ENCODE assay signal across 31 cellular contexts in the genomic region with DNA sequence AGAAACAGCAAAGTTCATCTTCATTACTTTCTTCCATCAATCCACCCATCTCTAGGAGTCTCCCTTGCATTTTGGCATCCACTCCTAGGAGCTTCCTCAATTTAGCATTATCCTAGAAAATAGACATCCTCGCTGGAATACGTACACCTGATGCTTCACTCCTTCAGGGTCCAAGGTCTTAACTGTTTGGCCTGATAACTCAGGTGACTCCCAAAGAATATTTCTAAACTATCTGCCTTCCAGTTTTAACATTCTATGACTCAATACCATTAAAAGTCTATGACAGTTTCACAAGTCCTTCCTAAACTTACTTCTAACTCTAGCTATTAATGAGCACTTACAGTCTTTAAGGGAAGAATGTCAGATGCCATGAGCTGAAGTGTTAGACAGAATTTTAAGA.
"Had no signal": no experiment of that assay in that cellular context is flagged by ENCODE, and none has a peak within 500 bp of the region (broad histone marks: within the 10 kb centered on the region; RNA-seq: fewer than 3 reads in every experiment).

No MANE protein-coding gene starts in this region.

- H3K9me3 ChIP-seq: adrenal gland, body of pancreas, breast epithelium had no signal

- H3K4me1 ChIP-seq: adrenal gland, body of pancreas, breast epithelium had no signal

- ATAC-seq: activated CD8-positive, alpha-beta T cell treated with anti-CD3 and anti-CD28 coated beads for 36 hours; activated naive CD4-positive, alpha-beta T cell treated with anti-CD3 and anti-CD28 coated beads, Interleukin-2, amount 50 U/mL, for 72 hours; activated T-cell treated with anti-CD3 and anti-CD28 coated beads, Interleukin-2, amount 50 U/mL, for 4 hours; activated T-cell treated with anti-CD3 and anti-CD28 coated beads, Interleukin-2, amount 50 U/mL, for 72 hours; body of pancreas had no signal

- DNase-seq: activated B cell treated with CpG ODN at 0.5 μM for 24 hours; activated CD4-positive, alpha-beta memory T cell treated with anti-CD3 and anti-CD28 coated beads for 36 hours; activated CD4-positive, alpha-beta T cell treated with anti-CD3 and anti-CD28 coated beads for 4 hours; activated CD4-positive, alpha-beta T cell treated with anti-CD3 and anti-CD28 coated beads, Interleukin-2, amount 10 ng/mL, durations not matched to agents 24 days and 14 days; activated CD4-positive, alpha-beta T cell treated with anti-CD3 and anti-CD28 coated beads, Interleukin-2, amount 50 U/mL, for 1 hour; activated CD4-positive, alpha-beta T cell treated with anti-CD3 and anti-CD28 coated beads, Interleukin-2, amount 50 U/mL, for 4 hours; activated CD4-positive, CD25-positive, alpha-beta regulatory T cell treated with anti-CD3 and anti-CD28 coated beads, Interleukin-2, amount 50 U/mL, for 72 hours; activated CD8-positive, alpha-beta memory T cell treated with anti-CD3 and anti-CD28 coated beads, Interleukin-2, amount 50 U/mL, for 4 hours; activated CD8-positive, alpha-beta T cell treated with anti-CD3 and anti-CD28 coated beads for 36 hours; activated effector memory CD4-positive, alpha-beta T cell treated with anti-CD3 and anti-CD28 coated beads, Interleukin-2, amount 50 U/mL, for 16 hours; activated gamma-delta T cell treated with Interleukin-2 at 50 U/mL for 16 hours; activated naive CD4-positive, alpha-beta T cell; activated naive CD4-positive, alpha-beta T cell treated with anti-CD3 and anti-CD28 coated beads for 36 hours; activated naive CD4-positive, alpha-beta T cell treated with anti-CD3 and anti-CD28 coated beads, Interleukin-2, amount 50 U/mL, for 16 hours; activated naive CD8-positive, alpha-beta T cell treated with anti-CD3 and anti-CD28 coated beads for 36 hours; activated T-cell treated with anti-CD3 and anti-CD28 coated beads for 4 hours; activated T-cell treated with anti-CD3 and anti-CD28 coated beads, Interleukin-2, amount 50 U/mL, for 1 hour; activated T-cell treated with anti-CD3 and anti-CD28 coated beads, Interleukin-2, amount 50 U/mL, for 4 hours; activated T-cell treated with anti-CD3 and anti-CD28 coated beads, Interleukin-2, amount 50 U/mL, for 72 hours; adrenal gland; amniotic stem cell; aorta; body of pancreas; brain microvascular endothelial cell; central memory CD4-positive, alpha-beta T cell; T-helper 1 cell; T-helper 2 cell; T-helper 9 cell had no signal

- H3K27me3 ChIP-seq: adrenal gland, body of pancreas, brain microvascular endothelial cell, breast epithelium had no signal

- H3K36me3 ChIP-seq: adrenal gland, brain microvascular endothelial cell, breast epithelium had no signal

- H3K27ac ChIP-seq: adrenal gland, body of pancreas, brain microvascular endothelial cell, breast epithelium, VCaP had no signal

- H3K4me3 ChIP-seq: adrenal gland, body of pancreas, breast epithelium had no signal
